1 cellular context compared by ENCODE assay signal in the genomic region with DNA sequence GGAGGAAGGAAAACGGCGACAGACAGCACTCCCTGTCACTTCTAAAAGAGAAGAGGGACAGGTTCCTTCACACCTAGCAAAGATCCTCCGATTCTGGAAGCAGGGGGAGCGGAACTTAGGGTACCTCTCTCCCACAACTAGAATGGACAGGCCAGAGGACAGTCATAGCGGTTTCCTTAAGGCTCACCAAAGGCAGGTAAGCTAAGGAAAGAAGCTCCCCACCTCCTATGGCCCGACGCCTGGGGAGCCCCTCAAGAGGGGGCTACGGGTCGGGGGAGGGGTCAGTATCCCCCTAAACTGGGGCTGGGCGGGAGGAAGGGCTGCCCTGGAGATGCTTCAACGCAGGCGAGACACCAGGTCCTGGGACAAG.
TF ChIP-seq lines count a peak whose summit lies in the region.

No MANE protein-coding gene starts in this region.

TF ChIP-seq in GM23338, 12 proteins besides CTCF, POLR2A, EP300 and RAD21 (continued from another document):
- TF ChIP-seq, protein P1, sequence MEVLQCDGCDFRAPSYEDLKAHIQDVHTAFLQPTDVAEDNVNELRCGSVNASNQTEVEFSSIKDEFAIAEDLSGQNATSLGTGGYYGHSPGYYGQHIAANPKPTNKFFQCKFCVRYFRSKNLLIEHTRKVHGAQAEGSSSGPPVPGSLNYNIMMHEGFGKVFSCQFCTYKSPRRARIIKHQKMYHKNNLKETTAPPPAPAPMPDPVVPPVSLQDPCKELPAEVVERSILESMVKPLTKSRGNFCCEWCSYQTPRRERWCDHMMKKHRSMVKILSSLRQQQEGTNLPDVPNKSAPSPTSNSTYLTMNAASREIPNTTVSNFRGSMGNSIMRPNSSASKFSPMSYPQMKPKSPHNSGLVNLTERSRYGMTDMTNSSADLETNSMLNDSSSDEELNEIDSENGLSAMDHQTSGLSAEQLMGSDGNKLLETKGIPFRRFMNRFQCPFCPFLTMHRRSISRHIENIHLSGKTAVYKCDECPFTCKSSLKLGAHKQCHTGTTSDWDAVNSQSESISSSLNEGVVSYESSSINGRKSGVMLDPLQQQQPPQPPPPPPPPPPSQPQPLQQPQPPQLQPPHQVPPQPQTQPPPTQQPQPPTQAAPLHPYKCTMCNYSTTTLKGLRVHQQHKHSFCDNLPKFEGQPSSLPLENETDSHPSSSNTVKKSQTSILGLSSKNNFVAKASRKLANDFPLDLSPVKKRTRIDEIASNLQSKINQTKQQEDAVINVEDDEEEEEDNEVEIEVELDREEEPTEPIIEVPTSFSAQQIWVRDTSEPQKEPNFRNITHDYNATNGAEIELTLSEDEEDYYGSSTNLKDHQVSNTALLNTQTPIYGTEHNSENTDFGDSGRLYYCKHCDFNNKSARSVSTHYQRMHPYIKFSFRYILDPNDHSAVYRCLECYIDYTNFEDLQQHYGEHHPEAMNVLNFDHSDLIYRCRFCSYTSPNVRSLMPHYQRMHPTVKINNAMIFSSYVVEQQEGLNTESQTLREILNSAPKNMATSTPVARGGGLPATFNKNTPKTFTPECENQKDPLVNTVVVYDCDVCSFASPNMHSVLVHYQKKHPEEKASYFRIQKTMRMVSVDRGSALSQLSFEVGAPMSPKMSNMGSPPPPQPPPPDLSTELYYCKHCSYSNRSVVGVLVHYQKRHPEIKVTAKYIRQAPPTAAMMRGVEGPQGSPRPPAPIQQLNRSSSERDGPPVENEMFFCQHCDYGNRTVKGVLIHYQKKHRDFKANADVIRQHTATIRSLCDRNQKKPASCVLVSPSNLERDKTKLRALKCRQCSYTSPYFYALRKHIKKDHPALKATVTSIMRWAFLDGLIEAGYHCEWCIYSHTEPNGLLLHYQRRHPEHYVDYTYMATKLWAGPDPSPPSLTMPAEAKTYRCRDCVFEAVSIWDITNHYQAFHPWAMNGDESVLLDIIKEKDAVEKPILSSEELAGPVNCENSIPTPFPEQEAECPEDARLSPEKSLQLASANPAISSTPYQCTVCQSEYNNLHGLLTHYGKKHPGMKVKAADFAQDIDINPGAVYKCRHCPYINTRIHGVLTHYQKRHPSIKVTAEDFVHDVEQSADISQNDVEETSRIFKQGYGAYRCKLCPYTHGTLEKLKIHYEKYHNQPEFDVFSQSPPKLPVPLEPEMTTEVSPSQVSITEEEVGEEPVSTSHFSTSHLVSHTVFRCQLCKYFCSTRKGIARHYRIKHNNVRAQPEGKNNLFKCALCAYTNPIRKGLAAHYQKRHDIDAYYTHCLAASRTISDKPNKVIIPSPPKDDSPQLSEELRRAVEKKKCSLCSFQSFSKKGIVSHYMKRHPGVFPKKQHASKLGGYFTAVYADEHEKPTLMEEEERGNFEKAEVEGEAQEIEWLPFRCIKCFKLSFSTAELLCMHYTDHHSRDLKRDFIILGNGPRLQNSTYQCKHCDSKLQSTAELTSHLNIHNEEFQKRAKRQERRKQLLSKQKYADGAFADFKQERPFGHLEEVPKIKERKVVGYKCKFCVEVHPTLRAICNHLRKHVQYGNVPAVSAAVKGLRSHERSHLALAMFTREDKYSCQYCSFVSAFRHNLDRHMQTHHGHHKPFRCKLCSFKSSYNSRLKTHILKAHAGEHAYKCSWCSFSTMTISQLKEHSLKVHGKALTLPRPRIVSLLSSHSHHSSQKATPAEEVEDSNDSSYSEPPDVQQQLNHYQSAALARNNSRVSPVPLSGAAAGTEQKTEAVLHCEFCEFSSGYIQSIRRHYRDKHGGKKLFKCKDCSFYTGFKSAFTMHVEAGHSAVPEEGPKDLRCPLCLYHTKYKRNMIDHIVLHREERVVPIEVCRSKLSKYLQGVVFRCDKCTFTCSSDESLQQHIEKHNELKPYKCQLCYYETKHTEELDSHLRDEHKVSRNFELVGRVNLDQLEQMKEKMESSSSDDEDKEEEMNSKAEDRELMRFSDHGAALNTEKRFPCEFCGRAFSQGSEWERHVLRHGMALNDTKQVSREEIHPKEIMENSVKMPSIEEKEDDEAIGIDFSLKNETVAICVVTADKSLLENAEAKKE (CRISPR knock-in tag; IDR thresholded peaks at IDR 0.05) = no peak
- no peak for TF ChIP-seq JUNB (IDR thresholded peaks at IDR 0.05; ENCODE audit: unreplicated experiment)
- TF ChIP-seq ZNF331 (CRISPR knock-in tag; IDR thresholded peaks at IDR 0.05; ENCODE audit: low read depth) = no peak
- no peak for TF ChIP-seq POLR2AphosphoS5 (IDR thresholded peaks at IDR 0.05; ENCODE audit: low read depth)
- no peak for TF ChIP-seq CREB1 (CRISPR knock-in tag; IDR thresholded peaks at IDR 0.05; ENCODE audit: low read depth)
- TF ChIP-seq ZNF114 (CRISPR knock-in tag; IDR thresholded peaks at IDR 0.05) = no peak
- no peak for TF ChIP-seq NANOG (IDR thresholded peaks at IDR 0.05; ENCODE audit: borderline replicate concordance)
- TF ChIP-seq EZH2 (IDR thresholded peaks at IDR 0.05; ENCODE audit: low read depth, unreplicated experiment) = no peak
- TF ChIP-seq, protein P2, sequence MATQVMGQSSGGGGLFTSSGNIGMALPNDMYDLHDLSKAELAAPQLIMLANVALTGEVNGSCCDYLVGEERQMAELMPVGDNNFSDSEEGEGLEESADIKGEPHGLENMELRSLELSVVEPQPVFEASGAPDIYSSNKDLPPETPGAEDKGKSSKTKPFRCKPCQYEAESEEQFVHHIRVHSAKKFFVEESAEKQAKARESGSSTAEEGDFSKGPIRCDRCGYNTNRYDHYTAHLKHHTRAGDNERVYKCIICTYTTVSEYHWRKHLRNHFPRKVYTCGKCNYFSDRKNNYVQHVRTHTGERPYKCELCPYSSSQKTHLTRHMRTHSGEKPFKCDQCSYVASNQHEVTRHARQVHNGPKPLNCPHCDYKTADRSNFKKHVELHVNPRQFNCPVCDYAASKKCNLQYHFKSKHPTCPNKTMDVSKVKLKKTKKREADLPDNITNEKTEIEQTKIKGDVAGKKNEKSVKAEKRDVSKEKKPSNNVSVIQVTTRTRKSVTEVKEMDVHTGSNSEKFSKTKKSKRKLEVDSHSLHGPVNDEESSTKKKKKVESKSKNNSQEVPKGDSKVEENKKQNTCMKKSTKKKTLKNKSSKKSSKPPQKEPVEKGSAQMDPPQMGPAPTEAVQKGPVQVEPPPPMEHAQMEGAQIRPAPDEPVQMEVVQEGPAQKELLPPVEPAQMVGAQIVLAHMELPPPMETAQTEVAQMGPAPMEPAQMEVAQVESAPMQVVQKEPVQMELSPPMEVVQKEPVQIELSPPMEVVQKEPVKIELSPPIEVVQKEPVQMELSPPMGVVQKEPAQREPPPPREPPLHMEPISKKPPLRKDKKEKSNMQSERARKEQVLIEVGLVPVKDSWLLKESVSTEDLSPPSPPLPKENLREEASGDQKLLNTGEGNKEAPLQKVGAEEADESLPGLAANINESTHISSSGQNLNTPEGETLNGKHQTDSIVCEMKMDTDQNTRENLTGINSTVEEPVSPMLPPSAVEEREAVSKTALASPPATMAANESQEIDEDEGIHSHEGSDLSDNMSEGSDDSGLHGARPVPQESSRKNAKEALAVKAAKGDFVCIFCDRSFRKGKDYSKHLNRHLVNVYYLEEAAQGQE (IDR thresholded peaks at IDR 0.05; ENCODE audit: unreplicated experiment) = no peak
- TF ChIP-seq, protein P3, sequence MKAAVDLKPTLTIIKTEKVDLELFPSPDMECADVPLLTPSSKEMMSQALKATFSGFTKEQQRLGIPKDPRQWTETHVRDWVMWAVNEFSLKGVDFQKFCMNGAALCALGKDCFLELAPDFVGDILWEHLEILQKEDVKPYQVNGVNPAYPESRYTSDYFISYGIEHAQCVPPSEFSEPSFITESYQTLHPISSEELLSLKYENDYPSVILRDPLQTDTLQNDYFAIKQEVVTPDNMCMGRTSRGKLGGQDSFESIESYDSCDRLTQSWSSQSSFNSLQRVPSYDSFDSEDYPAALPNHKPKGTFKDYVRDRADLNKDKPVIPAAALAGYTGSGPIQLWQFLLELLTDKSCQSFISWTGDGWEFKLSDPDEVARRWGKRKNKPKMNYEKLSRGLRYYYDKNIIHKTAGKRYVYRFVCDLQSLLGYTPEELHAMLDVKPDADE (IDR thresholded peaks at IDR 0.05) = no peak
